In genomic region chr6:38163186-38164130, GRCh38 we compare ENCODE assay signal across 1 cellular context.
TF ChIP-seq lines count a peak whose summit lies in the region.

No MANE protein-coding gene starts in this region.

TF ChIP-seq in GM23338, 12 proteins besides CTCF, POLR2A, EP300 and RAD21 (continued from another document):
- TF ChIP-seq ETS1 (IDR thresholded peaks at IDR 0.05) (no peak), REST (IDR thresholded peaks at IDR 0.05; ENCODE audit: unreplicated experiment) (no peak), POLR2AphosphoS5 (IDR thresholded peaks at IDR 0.05; ENCODE audit: low read depth) (no peak), EZH2 (IDR thresholded peaks at IDR 0.05; ENCODE audit: low read depth, unreplicated experiment) (no peak), ZNF114 (CRISPR knock-in tag; IDR thresholded peaks at IDR 0.05) (no peak), NANOG (IDR thresholded peaks at IDR 0.05; ENCODE audit: borderline replicate concordance) (no peak), JUNB (IDR thresholded peaks at IDR 0.05; ENCODE audit: unreplicated experiment) (no peak), CREB1 (CRISPR knock-in tag; IDR thresholded peaks at IDR 0.05; ENCODE audit: low read depth) (no peak), ZNF331 (CRISPR knock-in tag; IDR thresholded peaks at IDR 0.05; ENCODE audit: low read depth) (no peak), EZH2phosphoT487 (IDR thresholded peaks at IDR 0.05; ENCODE audit: unreplicated experiment) (no peak)
